In genomic region chr5:1633605-1634336, GRCh38 we compare ENCODE assay signal across 8 cellular contexts.
A peak's percentile ranks its signal among the peaks of the same experiment; 100 is the strongest.
DNase-seq lines count a peak whose midpoint lies in the region; ATAC-seq and TF ChIP-seq lines count a peak whose summit lies in the region.

No MANE protein-coding gene starts in this region.

- peak overlapping the region; percentile 88 to 97 (median 90) for H3K27ac Mint-ChIP-seq in immature natural killer cell

- H3K4me2 ChIP-seq in smooth muscle cell: peak overlapping the region; percentile 93

- DNase-seq in NCI-H1694 treated with DMSO at 0.1 percent for 48 hours (lab: John Stamatoyannopoulos, UW) (peak; percentile 68), breast epithelium (ENCODE audit: low spot score in 2 of 2) (peak; percentile 60 to 73), immature natural killer cell (peak; percentile 81 to 83 (median 82)), smooth muscle cell (lab: John Stamatoyannopoulos, UW; ENCODE audit: unreplicated experiment) (peak; percentile 36), amniotic stem cell (lab: John Stamatoyannopoulos, UW) (no peak)

- TF ChIP-seq POLR2A in GM15510 (IDR thresholded peaks at IDR 0.05; ENCODE audit: borderline replicate concordance, extremely low read depth, insufficient read length): peak; percentile 89
- TF ChIP-seq POLR2A in breast epithelium (IDR thresholded peaks at IDR 0.05): peak; percentile 70

- no peaks in the 10 kb centered on the region for H4K20me1 ChIP-seq in smooth muscle cell (ENCODE audit: low read depth)

- peaks cover 29 to 32% of the 10 kb centered on the region in 2 donors for H3K4me1 Mint-ChIP-seq in immature natural killer cell

- H3K4me3 ChIP-seq in breast epithelium (peak overlapping the region; percentile 59 to 88 (median 81)), smooth muscle cell (peak overlapping the region; percentile 70)

- intact Hi-C loops in breast epithelium (cut with DNase I; ENCODE audit: low total_unique reads): no loop called here

- H3K36me3 ChIP-seq in breast epithelium (no peaks in the 10 kb centered on the region), smooth muscle cell (ENCODE audit: low read depth) (no peaks in the 10 kb centered on the region)

- H3F3A ChIP-seq in smooth muscle cell (ENCODE audit: low read depth): no peaks in the 10 kb centered on the region

- H3K9me3 ChIP-seq in breast epithelium (no peaks in the 10 kb centered on the region), smooth muscle cell (replicated peaks; ENCODE audit: low read depth) (no peaks in the 10 kb centered on the region)

- H3K4me3 Mint-ChIP-seq in immature natural killer cell: peak overlapping the region; percentile 90 to 96 (median 92)

- H2AFZ ChIP-seq in smooth muscle cell (ENCODE audit: low read depth): peak overlapping the region; percentile 97

- peaks cover 7 to 13% (median 13%) of the 10 kb centered on the region in 3 donors for H3K27me3 Mint-ChIP-seq in immature natural killer cell (ENCODE audit: low read depth in 3 of 3)

- H3K9me3 Mint-ChIP-seq in immature natural killer cell: no peaks in the 10 kb centered on the region

- WGBS in smooth muscle cell (ENCODE audit: low lambda C conversion rate): 8% methylated on average over 34 of the region's 75 CpGs

- no peaks in the 10 kb centered on the region for H3K27me3 ChIP-seq in breast epithelium
- H3K27me3 ChIP-seq in smooth muscle cell (ENCODE audit: low read depth): no peaks in the 10 kb centered on the region

- H3K36me3 Mint-ChIP-seq in immature natural killer cell: peaks cover 0 to 5% (median 0%) of the 10 kb centered on the region in 3 donors

- H3K79me2 ChIP-seq in smooth muscle cell (ENCODE audit: low read depth): no peaks in the 10 kb centered on the region

- peak; percentile 93 for ATAC-seq in HG02840 (IDR thresholded peaks at IDR 0.05; ENCODE audit: low FRiP score, unreplicated experiment)

- H3K4me1 ChIP-seq in breast epithelium: no peaks in the 10 kb centered on the region
- no peaks in the 10 kb centered on the region for H3K4me1 ChIP-seq in smooth muscle cell (ENCODE audit: low read depth)

- peak overlapping the region; percentile 60 for H3K9ac ChIP-seq in smooth muscle cell (ENCODE audit: low read depth)

- H3K27ac ChIP-seq in VCaP: peak overlapping the region; percentile 57
- H3K27ac ChIP-seq in breast epithelium: peak overlapping the region; percentile 85 to 95
- no peak overlapping the region for H3K27ac ChIP-seq in smooth muscle cell (ENCODE audit: low read depth)

- TF ChIP-seq CTCF in VCaP (conservative IDR thresholded peaks at IDR 0.05): no peak
- no peak for TF ChIP-seq CTCF in breast epithelium (IDR thresholded peaks at IDR 0.05)
- no peak for TF ChIP-seq CTCF in smooth muscle cell (IDR thresholded peaks at IDR 0.05; ENCODE audit: borderline replicate concordance, insufficient read depth, poor library complexity, severe bottlenecking)
